In genomic region chr2:182666674-182667320, GRCh38 we compare ENCODE assay signal across 8 cellular contexts. TPM values are rescaled to one million over a fixed set of nuclear protein-coding genes. Genes with fewer than 3 reads are reported as not detected.
DNase-seq lines count a peak whose midpoint lies in the region; ATAC-seq, FAIRE-seq and TF ChIP-seq lines count a peak whose summit lies in the region.

No MANE protein-coding gene starts in this region.

- intact Hi-C loops in naive thymus-derived CD4-positive, alpha-beta T cell (cut with micrococcal nuclease) = loop anchor here (1.0 kb wide), 2 partner anchors 49 to 314 kb away; no protein-coding TSS in a partner anchor

- no peaks in the 10 kb centered on the region for H3K4me1 Mint-ChIP-seq in astrocyte (ENCODE audit: low read depth, unreplicated experiment)
- no peaks in the 10 kb centered on the region for H3K4me1 Mint-ChIP-seq in naive thymus-derived CD4-positive, alpha-beta T cell

- H3K79me2 ChIP-seq in astrocyte (ENCODE audit: insufficient read depth, low read length) = no peaks in the 10 kb centered on the region

- no peak overlapping the region for H3K4me3 ChIP-seq in AG04449 (ENCODE audit: low read depth, low read length)
- H3K4me3 ChIP-seq in astrocyte (ENCODE audit: insufficient read depth, low read depth, low read length) = no peak overlapping the region
- no peak overlapping the region for H3K4me3 ChIP-seq in naive thymus-derived CD4-positive, alpha-beta T cell (ENCODE audit: low read length)

- no peak overlapping the region for H3K4me2 ChIP-seq in astrocyte (ENCODE audit: low read length)

- no peaks in the 10 kb centered on the region for H3K27me3 Mint-ChIP-seq in astrocyte (ENCODE audit: low read depth, unreplicated experiment)
- peaks cover 0 to 29% (median 0%) of the 10 kb centered on the region in 5 donors for H3K27me3 Mint-ChIP-seq in naive thymus-derived CD4-positive, alpha-beta T cell

- no peaks in the 10 kb centered on the region for H3K36me3 Mint-ChIP-seq in astrocyte (ENCODE audit: low read depth, unreplicated experiment)
- H3K36me3 Mint-ChIP-seq in naive thymus-derived CD4-positive, alpha-beta T cell = no peaks in the 10 kb centered on the region

- H2AFZ ChIP-seq in astrocyte (ENCODE audit: low read depth, low read length) = no peak overlapping the region

- H3K4me1 ChIP-seq in astrocyte (ENCODE audit: insufficient read depth, low read length) = no peaks in the 10 kb centered on the region
- no peaks in the 10 kb centered on the region for H3K4me1 ChIP-seq in naive thymus-derived CD4-positive, alpha-beta T cell (ENCODE audit: control insufficient read depth in 2 of 2, insufficient read depth in 2 of 2, low read length in 2 of 2)

- H3K9me3 Mint-ChIP-seq in astrocyte (ENCODE audit: unreplicated experiment) = no peaks in the 10 kb centered on the region
- no peaks in the 10 kb centered on the region for H3K9me3 Mint-ChIP-seq in naive thymus-derived CD4-positive, alpha-beta T cell

- peak; percentile 80 for ATAC-seq in GM21825 (IDR thresholded peaks at IDR 0.05; ENCODE audit: unreplicated experiment)
- ATAC-seq in naive thymus-derived CD4-positive, alpha-beta T cell = peak; percentile 70

- H3K27me3 ChIP-seq in astrocyte (ENCODE audit: insufficient read depth, low read length) = no peaks in the 10 kb centered on the region
- no peaks in the 10 kb centered on the region for H3K27me3 ChIP-seq in naive thymus-derived CD4-positive, alpha-beta T cell (ENCODE audit: control insufficient read depth in 2 of 2, insufficient read depth in 2 of 2, low read length in 2 of 2)

- TF ChIP-seq CTCF in AG04449 (IDR thresholded peaks at IDR 0.05; ENCODE audit: insufficient read depth, low read length, missing control alignments) (peak; percentile 35), astrocyte (IDR thresholded peaks at IDR 0.05; ENCODE audit: insufficient read depth, low read depth, low read length) (peak; percentile 58)

- no peak for FAIRE-seq in astrocyte (lab: Jason Lieb, UNC)

- H3K27ac Mint-ChIP-seq in astrocyte (ENCODE audit: unreplicated experiment) = no peak overlapping the region
- no peak overlapping the region for H3K27ac Mint-ChIP-seq in naive thymus-derived CD4-positive, alpha-beta T cell

- H3K9me3 ChIP-seq in astrocyte (ENCODE audit: insufficient read depth, low read depth, low read length) = no peaks in the 10 kb centered on the region
- no peaks in the 10 kb centered on the region for H3K9me3 ChIP-seq in naive thymus-derived CD4-positive, alpha-beta T cell (ENCODE audit: control insufficient read depth in 2 of 3, low read length in 3 of 3)

- POLR2A ChIA-PET in AG04449 (lab: Yijun Ruan, JAX) = no interaction called here
- POLR2A ChIA-PET in naive thymus-derived CD4-positive, alpha-beta T cell (lab: Charles Lee) = no interaction called here

- no peak for DNase-seq in AG04449 (ENCODE audit: low read depth, low spot score)
- peak; percentile 68 for DNase-seq in ELR (ENCODE audit: low read depth)
- DNase-seq in LHCN-M2 (ENCODE audit: low read depth) = peak; percentile 31
- peak; percentile 12 for DNase-seq in astrocyte (ENCODE audit: low read depth)
- DNase-seq in naive thymus-derived CD4-positive, alpha-beta T cell = peak in 6 of 9 donors; percentile 6 to 40 (median 20)
- no peak for DNase-seq in ureter (ENCODE audit: low spot score)
- no peak for DNase-seq in NCI-H1417 (lab: John Stamatoyannopoulos, UW)

- CTCF ChIA-PET in AG04449 (lab: Yijun Ruan, JAX) = interaction anchor here (0.6 to 1.8 kb wide), 18 partner anchors 9 to 523 kb away, joined by 3 to 8 read pairs (median 4); partner anchors contain the start of gene DNAJC10
- CTCF ChIA-PET in naive thymus-derived CD4-positive, alpha-beta T cell (lab: Charles Lee) = interaction anchor here (0.6 to 1.4 kb wide), 8 partner anchors 10 to 427 kb away, joined by 3 to 15 read pairs (median 5); no protein-coding TSS in a partner anchor

- H4K20me1 ChIP-seq in astrocyte (ENCODE audit: insufficient read depth, low read length) = no peaks in the 10 kb centered on the region

- H3K4me3 Mint-ChIP-seq in astrocyte (ENCODE audit: unreplicated experiment) = no peak overlapping the region
- H3K4me3 Mint-ChIP-seq in naive thymus-derived CD4-positive, alpha-beta T cell = no peak overlapping the region

- no peak overlapping the region for H3K9ac ChIP-seq in astrocyte (ENCODE audit: low read length)

- no peaks in the 10 kb centered on the region for H3K36me3 ChIP-seq in astrocyte (ENCODE audit: insufficient read depth, low read length)
- H3K36me3 ChIP-seq in naive thymus-derived CD4-positive, alpha-beta T cell (ENCODE audit: control insufficient read depth in 2 of 3, insufficient read depth in 3 of 3, low read length in 3 of 3) = no peaks in the 10 kb centered on the region

- H3K27ac ChIP-seq in astrocyte (ENCODE audit: low read depth, low read length) = no peak overlapping the region
- no peak overlapping the region for H3K27ac ChIP-seq in naive thymus-derived CD4-positive, alpha-beta T cell (ENCODE audit: low read depth, low read length)

RNA-seq across cellular contexts. Expression of gene DNAJC10, which starts 49.3 kb away (rescaled TPM):
- total RNA-seq in LHCN-M2 (2014; rRNA removed) (82.2 and 90.4 TPM in 2 replicates), astrocyte (166 and 169 TPM in 2 replicates), ureter (128 TPM)
- polyA plus RNA-seq in LHCN-M2 (2012) = 22.5 TPM
- total RNA-seq in naive thymus-derived CD4-positive, alpha-beta T cell = 10 to 100 TPM; 35.9 to 70.4 (median 55.6) TPM
- 10 to 100 TPM; 39.3 to 52.8 TPM for polyA plus RNA-seq in naive thymus-derived CD4-positive, alpha-beta T cell

Comparison
In these comparisons a context has a peak if more than half of its experiments do, and no peak if none do; other contexts are left out.
1. DNase-seq: peak in ELR (single experiment), LHCN-M2 (single experiment), astrocyte (single experiment) and naive thymus-derived CD4-positive, alpha-beta T cell (6 of 9); none in AG04449 (single experiment), ureter (single experiment) and NCI-H1417 (0 of 3).